Comparison of ENCODE assay signal across 8 cellular contexts in genomic region chr17:77445030-77445907, GRCh38.
DNase-seq lines count a peak whose midpoint lies in the region; ATAC-seq and TF ChIP-seq lines count a peak whose summit lies in the region.

No MANE protein-coding gene starts in this region.

- peak; percentile 46 for ATAC-seq in GM19372 (IDR thresholded peaks at IDR 0.05; ENCODE audit: low read depth, unreplicated experiment)

- no peaks in the 10 kb centered on the region for H3K27me3 ChIP-seq in skeletal muscle satellite cell (ENCODE audit: control insufficient read depth, insufficient read depth, low read length)

- no peak for TF ChIP-seq CTCF in foreskin fibroblast (IDR thresholded peaks at IDR 0.05; ENCODE audit: low read depth, low read length)

- H3K4me1 ChIP-seq in skeletal muscle satellite cell (ENCODE audit: control insufficient read depth, insufficient read depth, low read length), result peaks cover 68% of the 10 kb centered on the region

- no peaks in the 10 kb centered on the region for H3K9me3 ChIP-seq in skeletal muscle satellite cell (replicated peaks; ENCODE audit: low read length)

- H3K36me3 ChIP-seq in skeletal muscle satellite cell (ENCODE audit: insufficient read depth, low read length), result peaks cover 13% of the 10 kb centered on the region

- peak overlapping the region; percentile 40 for H3K4me2 ChIP-seq in skeletal muscle satellite cell (ENCODE audit: low read length)

- DNase-seq in AML-193 (lab: John Stamatoyannopoulos, UW) (peak; percentile 90 to 92), M059J (ENCODE audit: low read depth) (peak; percentile 19), foreskin fibroblast (peak; percentile 50 to 85), D341Med (ENCODE audit: low spot score) (no peak), SHP77 treated with DMSO at 0.1 percent for 48 hours (lab: John Stamatoyannopoulos, UW) (no peak)
- DNase-seq in activated T-cell treated with anti-CD3 and anti-CD28 coated beads, Interleukin-2, amount 50 U/mL, for 1 hour, result peak; percentile 76

- H3K4me3 ChIP-seq in foreskin fibroblast (ENCODE audit: low read depth in 1 of 2, low read length in 2 of 2) (peak overlapping the region in 1 of 2 donors; percentile 24), skeletal muscle satellite cell (ENCODE audit: low read length) (no peak overlapping the region)

- no peak overlapping the region for H3K9ac ChIP-seq in skeletal muscle satellite cell (ENCODE audit: low read depth, low read length)

Comparison
In these comparisons a context has a peak if more than half of its experiments do, and no peak if none do; other contexts are left out.
1. DNase-seq: peak in AML-193 (2 of 2), M059J (single experiment), activated T-cell treated with anti-CD3 and anti-CD28 coated beads, Interleukin-2, amount 50 U/mL, for 1 hour (single experiment) and foreskin fibroblast (2 of 2); none in D341Med (single experiment) and SHP77 treated with DMSO at 0.1 percent for 48 hours (single experiment).